ENCODE assay signal across 9 cellular contexts in genomic region chr15:101445562-101446526, GRCh38. TPM values are rescaled to one million over a fixed set of nuclear protein-coding genes. Genes with fewer than 3 reads are reported as not detected.
DNase-seq lines count a peak whose midpoint lies in the region; ATAC-seq, FAIRE-seq and TF ChIP-seq lines count a peak whose summit lies in the region.
"Had no signal": no experiment of that assay in that cellular context is flagged by ENCODE, and none has a peak within 500 bp of the region (broad histone marks: within the 10 kb centered on the region; RNA-seq: fewer than 3 reads in every experiment).

No MANE protein-coding gene starts in this region.

- TF ChIP-seq CTCF in A549 (IDR thresholded peaks at IDR 0.05), result no peak
- TF ChIP-seq CTCF in cardiac fibroblast (IDR thresholded peaks at IDR 0.05; ENCODE audit: low read depth, low read length), result no peak

- H3K27ac ChIP-seq in A549, result peak overlapping the region in 1 of 2 experiments; percentile 5; a peak in 1 of 6 replicates

- no peak overlapping the region for H3K4me2 ChIP-seq in A549

- POLR2A ChIA-PET in A549 (lab: Yijun Ruan, JAX), result no interaction called here

- TF ChIP-seq POLR2A in A549 (IDR thresholded peaks at IDR 0.05; ENCODE audit: low read length), result no peak

- WGBS in A549 (ENCODE audit: missing lambda C conversion rate), result 71% methylated on average over 22 of the region's 22 CpGs

- FAIRE-seq in A549 (lab: Jason Lieb, UNC), result no peak

- H3K4me3 ChIP-seq in A549, result no peak overlapping the region
- H3K4me3 ChIP-seq in cardiac fibroblast (replicated peaks in 1 of 2; ENCODE audit: low read depth in 2 of 2, low read length in 2 of 2), result no peak overlapping the region

- CTCF ChIA-PET in A549 (lab: Yijun Ruan, JAX), result interaction anchor here (2.2 kb wide), 1 partner anchor 56 kb away, joined by 9 read pairs; no protein-coding TSS in a partner anchor

- ATAC-seq in A549 (no peak; a peak in 2 of 6 replicates), left lobe of liver (peak; percentile 47), GM19467 (IDR thresholded peaks at IDR 0.05; ENCODE audit: unreplicated experiment) (no peak), GM18519 (IDR thresholded peaks at IDR 0.05; ENCODE audit: low FRiP score, unreplicated experiment) (no peak)

- no peak for TF ChIP-seq RAD21 in A549 (conservative IDR thresholded peaks at IDR 0.05 in 1 of 2, IDR thresholded peaks at IDR 0.05 in 1 of 2)

- DNase-seq in A549 (ENCODE audit: low read depth in 1 of 2, low spot score in 1 of 2), result peak in 1 of 2 experiments; percentile 22
- peak; percentile 18 for DNase-seq in LHCN-M2 (ENCODE audit: low read depth)
- DNase-seq in cardiac fibroblast (ENCODE audit: low read depth in 2 of 2), result peak; percentile 49 to 83
- DNase-seq in left lobe of liver (ENCODE audit: low spot score), result peak; percentile 77
- DNase-seq in activated CD8-positive, alpha-beta memory T cell treated with anti-CD3 and anti-CD28 coated beads for 24 hours, result no peak
- DNase-seq in NCI-H774 (lab: John Stamatoyannopoulos, UW), result no peak
- DNase-seq: DMS 273 treated with DMSO at 0.1 percent for 48 hours had no signal

- peaks cover 21% of the 10 kb centered on the region for H3K4me1 ChIP-seq in A549

- TF ChIP-seq EP300 in A549 (IDR thresholded peaks at IDR 0.05), result no peak

- H3K9me3 ChIP-seq in A549, result no peaks in the 10 kb centered on the region

TF ChIP-seq in A549, 52 proteins besides CTCF, POLR2A, EP300 and RAD21:
- no peak for TF ChIP-seq ZC3H11A (IDR thresholded peaks at IDR 0.05)
- peak; percentile 18; the same call in 1 of the 2 replicates for TF ChIP-seq GATA3 (IDR thresholded peaks at IDR 0.05; ENCODE audit: borderline replicate concordance)

RNA-seq across cellular contexts. Expression of gene PCSK6, which starts 43.7 kb away (rescaled TPM):
- 15.2 and 20.1 TPM in 2 replicates for polyA plus RNA-seq in A549 (2011; rRNA removed)
- 12.2 and 16.7 TPM in 2 replicates for polyA plus RNA-seq in A549 (2012; cell fraction: cytosol; rRNA removed)
- polyA plus RNA-seq in A549 (2012; cell fraction: nucleus; rRNA removed), result 12.2 and 21.3 TPM in 2 replicates
- 10.0 to 11.1 TPM (median 10.8 TPM) in 3 replicates for polyA plus RNA-seq in A549 (2017; fragmentation: RNase III; extraction: RNeasy Plus Mini Kit Qiagen cat#74134 plus additional on column Dnase treatment)
- polyA minus RNA-seq in A549 (2011; rRNA and poly(A)+ RNA removed), result 32.2 and 37.3 TPM in 2 replicates
- total RNA-seq in LHCN-M2 (2014; rRNA removed), result 0.13 and 0.52 TPM in 2 replicates
- polyA plus RNA-seq in LHCN-M2 (2012), result 0.12 TPM
- 180 TPM for total RNA-seq in left lobe of liver

Comparison
In these comparisons a context has a peak if more than half of its experiments do, and no peak if none do; other contexts are left out.
1. DNase-seq: peak in LHCN-M2 (single experiment), cardiac fibroblast (2 of 2) and left lobe of liver (single experiment); none in activated CD8-positive, alpha-beta memory T cell treated with anti-CD3 and anti-CD28 coated beads for 24 hours (single experiment) and NCI-H774 (single experiment).
2. RNA of gene PCSK6, which starts 43.7 kb away (total RNA-seq): 180 TPM in left lobe of liver (single experiment); 0.13 to 0.52 TPM in LHCN-M2; every median in the first group is over 100 times any median in the second.